ENCODE assay signal across 1 cellular context in genomic region chr3:188720636-188721035, GRCh38.
TF ChIP-seq lines count a peak whose summit lies in the region.

No MANE protein-coding gene starts in this region.

TF ChIP-seq in HepG2, 621 proteins besides CTCF, POLR2A, EP300 and RAD21 (continued from another document and continues in another):
- TF ChIP-seq SALL1 (CRISPR knock-in tag; IDR thresholded peaks at IDR 0.05) (peak; percentile 90; the same call in 1 of the 2 replicates), ZNF724P (CRISPR knock-in tag; IDR thresholded peaks at IDR 0.05; ENCODE audit: borderline replicate concordance) (no peak), SOX13 (IDR thresholded peaks at IDR 0.05) (peak; percentile 35; the same call in 1 of the 2 replicates), SOX13 (CRISPR knock-in tag; conservative IDR thresholded peaks at IDR 0.05 in 1 of 2, IDR thresholded peaks at IDR 0.05 in 1 of 2) (peak in 1 of 2 experiments; percentile 93; a peak in 2 of 4 replicates), MAF1 (CRISPR knock-in tag; IDR thresholded peaks at IDR 0.05; ENCODE audit: borderline replicate concordance) (peak; percentile 61; the same call in 1 of the 2 replicates), TCF7L2 (IDR thresholded peaks at IDR 0.05; ENCODE audit: low read depth, low read length) (no peak), YEATS4 (CRISPR knock-in tag; IDR thresholded peaks at IDR 0.05; ENCODE audit: borderline replicate concordance) (peak; percentile 44; the same call in 1 of the 2 replicates), ZNF574 (CRISPR knock-in tag; IDR thresholded peaks at IDR 0.05) (peak; percentile 55; the same call in 1 of the 2 replicates), KMT2A (CRISPR knock-in tag; IDR thresholded peaks at IDR 0.05) (no peak), ZNF407 (CRISPR knock-in tag; IDR thresholded peaks at IDR 0.05; ENCODE audit: not compliant biosample characterization) (no peak), TBX2 (CRISPR knock-in tag; IDR thresholded peaks at IDR 0.05; ENCODE audit: borderline replicate concordance) (peak; percentile 82), ZNF512 (CRISPR knock-in tag; IDR thresholded peaks at IDR 0.05) (no peak), JUNB (CRISPR knock-in tag; IDR thresholded peaks at IDR 0.05; ENCODE audit: borderline replicate concordance) (no peak; the same call in 1 of the 2 replicates), ZNF556 (CRISPR knock-in tag; IDR thresholded peaks at IDR 0.05; ENCODE audit: borderline replicate concordance) (no peak; the same call in 1 of the 2 replicates), ZUFSP (CRISPR knock-in tag; IDR thresholded peaks at IDR 0.05; ENCODE audit: borderline replicate concordance) (no peak), KLF13 (CRISPR knock-in tag; IDR thresholded peaks at IDR 0.05) (no peak), THAP7 (CRISPR knock-in tag; IDR thresholded peaks at IDR 0.05) (no peak), ZFP41 (CRISPR knock-in tag; IDR thresholded peaks at IDR 0.05; ENCODE audit: borderline replicate concordance) (no peak), ZNF790 (CRISPR knock-in tag; IDR thresholded peaks at IDR 0.05; ENCODE audit: borderline replicate concordance) (no peak), ZNF205 (CRISPR knock-in tag; IDR thresholded peaks at IDR 0.05) (peak; percentile 70), TRIM24 (CRISPR knock-in tag; IDR thresholded peaks at IDR 0.05) (no peak), GABPA (IDR thresholded peaks at IDR 0.05; ENCODE audit: low read depth, low read length) (no peak), GABPA (CRISPR knock-in tag; IDR thresholded peaks at IDR 0.05; ENCODE audit: low read depth) (no peak), ZNF3 (CRISPR knock-in tag; IDR thresholded peaks at IDR 0.05) (no peak; the same call in 1 of the 2 replicates), ZNF580 (CRISPR knock-in tag; IDR thresholded peaks at IDR 0.05; ENCODE audit: borderline replicate concordance, low read depth) (peak; percentile 57; the same call in 1 of the 2 replicates), THAP9 (CRISPR knock-in tag; IDR thresholded peaks at IDR 0.05; ENCODE audit: borderline replicate concordance) (no peak), DNMT3B (CRISPR knock-in tag; conservative IDR thresholded peaks at IDR 0.05) (no peak), ATRX (CRISPR knock-in tag; IDR thresholded peaks at IDR 0.05; ENCODE audit: borderline replicate concordance) (no peak), LBX2 (CRISPR knock-in tag; IDR thresholded peaks at IDR 0.05; ENCODE audit: borderline replicate concordance) (no peak), ZNF232 (CRISPR knock-in tag; IDR thresholded peaks at IDR 0.05; ENCODE audit: borderline replicate concordance) (peak; percentile 77; the same call in 1 of the 2 replicates), SRSF9 (IDR thresholded peaks at IDR 0.05; ENCODE audit: borderline replicate concordance, insufficient read depth, low read depth, low read length, poor library complexity, severe bottlenecking) (no peak), TFDP1 (CRISPR knock-in tag; IDR thresholded peaks at IDR 0.05; ENCODE audit: borderline replicate concordance) (no peak), DNMT1 (CRISPR knock-in tag; IDR thresholded peaks at IDR 0.05) (no peak), MIER3 (CRISPR knock-in tag; IDR thresholded peaks at IDR 0.05; ENCODE audit: borderline replicate concordance) (peak; percentile 88; the same call in 1 of the 2 replicates), ZNF101 (CRISPR knock-in tag; IDR thresholded peaks at IDR 0.05; ENCODE audit: borderline replicate concordance, low read depth) (no peak), AGO2 (optimal IDR thresholded peaks at IDR 0.05; ENCODE audit: low read depth, low read length) (no peak)
